In the genomic region with DNA sequence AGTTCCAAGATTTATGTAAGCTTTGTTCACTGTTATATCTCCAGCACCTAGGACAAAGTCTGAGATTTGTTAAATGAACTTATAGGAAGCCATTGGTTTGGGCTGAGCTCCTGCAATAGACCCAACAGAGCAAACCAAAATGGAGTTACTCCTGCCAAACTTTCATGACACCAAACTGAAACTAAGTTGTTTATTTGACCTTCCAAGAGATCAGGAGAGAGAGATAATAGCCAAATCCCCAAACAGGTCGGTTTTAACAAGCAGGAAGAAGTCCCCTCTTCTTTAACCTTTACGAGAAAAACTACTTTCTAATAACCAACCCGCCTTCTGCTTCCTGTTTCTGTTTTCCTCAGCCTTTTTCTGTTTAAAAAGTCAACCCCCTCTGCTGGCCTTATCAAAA, we compare ENCODE assay signal across 12 cellular contexts. TPM values are rescaled to one million over a fixed set of nuclear protein-coding genes. Genes with fewer than 3 reads are reported as not detected.
DNase-seq lines count a peak whose midpoint lies in the region; ATAC-seq, FAIRE-seq and TF ChIP-seq lines count a peak whose summit lies in the region.
"Had no signal": no experiment of that assay in that cellular context is flagged by ENCODE, and none has a peak within 500 bp of the region (broad histone marks: within the 10 kb centered on the region; RNA-seq: fewer than 3 reads in every experiment).

No MANE protein-coding gene starts in this region.

- H3K27ac ChIP-seq in muscle layer of duodenum (ENCODE audit: low read length): peak overlapping the region; percentile 30
- peak overlapping the region in 2 of 12 donors; percentile 11 to 78 for H3K27ac ChIP-seq in heart left ventricle

- intact Hi-C loops in heart left ventricle (cut with DNase I): no loop called here
- intact Hi-C loops in lower leg skin (cut with DNase I; ENCODE audit: low total_unique reads): no loop called here

- H3K27me3 Mint-ChIP-seq in T-helper 2 cell treated with Interferon-gamma antibody and Interleukin-4, amounts not matched to agents 5 μg/mL and 100 μg/mL, for 36 hours (ENCODE audit: low read depth): no peaks in the 10 kb centered on the region

- H3K4me3 ChIP-seq in muscle layer of duodenum (ENCODE audit: low read depth in 1 of 2, low read length in 2 of 2) (no peak overlapping the region), HAP-1 (no peak overlapping the region), heart left ventricle (no peak overlapping the region), lower leg skin (ENCODE audit: low read depth, poor library complexity, severe bottlenecking) (no peak overlapping the region)

- H3K9me3 Mint-ChIP-seq in T-helper 2 cell treated with Interferon-gamma antibody and Interleukin-4, amounts not matched to agents 5 μg/mL and 100 μg/mL, for 36 hours: no peaks in the 10 kb centered on the region

- peak overlapping the region; percentile 44 for H3K4me3 Mint-ChIP-seq in T-helper 2 cell treated with Interferon-gamma antibody and Interleukin-4, amounts not matched to agents 5 μg/mL and 100 μg/mL, for 36 hours

- H3K36me3 ChIP-seq in muscle layer of duodenum (ENCODE audit: control insufficient read depth in 1 of 2, insufficient read depth in 2 of 2, low read length in 2 of 2): no peaks in the 10 kb centered on the region
- H3K36me3 ChIP-seq in HAP-1 (replicated peaks): no peaks in the 10 kb centered on the region
- H3K36me3 ChIP-seq in heart left ventricle: no peaks in the 10 kb centered on the region

- H3K27me3 ChIP-seq in muscle layer of duodenum (ENCODE audit: low read depth, low read length) (no peaks in the 10 kb centered on the region), HAP-1 (ENCODE audit: low read depth) (no peaks in the 10 kb centered on the region), heart left ventricle (no peaks in the 10 kb centered on the region)

- in situ Hi-C loops in HAP-1 (cut with MboI; ENCODE audit: low sequenced_read_pairs): no loop called here

- TF ChIP-seq POLR2A in GM12892 (IDR thresholded peaks at IDR 0.05; ENCODE audit: low read depth, low read length) (no peak), heart left ventricle (IDR thresholded peaks at IDR 0.05) (no peak), lower leg skin (IDR thresholded peaks at IDR 0.05) (no peak)

- H3K4me1 Mint-ChIP-seq in T-helper 2 cell treated with Interferon-gamma antibody and Interleukin-4, amounts not matched to agents 5 μg/mL and 100 μg/mL, for 36 hours (ENCODE audit: low read depth): peaks cover 30% of the 10 kb centered on the region

- ATAC-seq in GM21447 (IDR thresholded peaks at IDR 0.05; ENCODE audit: unreplicated experiment) (peak; percentile 69), heart left ventricle (no peak), GM18519 (IDR thresholded peaks at IDR 0.05; ENCODE audit: low FRiP score, unreplicated experiment) (no peak)
- ATAC-seq: Panc1 had no signal

- H3K4me1 ChIP-seq in muscle layer of duodenum (ENCODE audit: control insufficient read depth in 1 of 2, insufficient read depth in 2 of 2, low read length in 2 of 2) (no peaks in the 10 kb centered on the region), HAP-1 (peaks cover 6% of the 10 kb centered on the region), heart left ventricle (peaks cover 0 to 23% (median 0%) of the 10 kb centered on the region in 12 donors)

- FAIRE-seq in GM12892 (lab: Jason Lieb, UNC): peak; percentile 42

- peak overlapping the region; percentile 94 for H3K27ac Mint-ChIP-seq in T-helper 2 cell treated with Interferon-gamma antibody and Interleukin-4, amounts not matched to agents 5 μg/mL and 100 μg/mL, for 36 hours

- H3K9me3 ChIP-seq in muscle layer of duodenum (ENCODE audit: control insufficient read depth in 1 of 2, low read length in 2 of 2) (no peaks in the 10 kb centered on the region), HAP-1 (no peaks in the 10 kb centered on the region), heart left ventricle (no peaks in the 10 kb centered on the region)

- TF ChIP-seq CTCF in heart left ventricle (IDR thresholded peaks at IDR 0.05) (no peak), lower leg skin (IDR thresholded peaks at IDR 0.05) (no peak)

- H3K36me3 Mint-ChIP-seq in T-helper 2 cell treated with Interferon-gamma antibody and Interleukin-4, amounts not matched to agents 5 μg/mL and 100 μg/mL, for 36 hours (ENCODE audit: low read depth): peaks cover 4% of the 10 kb centered on the region

- WGBS in heart left ventricle, 4 donors: 40 to 49% (median 47%) methylated on average over 3 of the region's 3 CpGs
- 66 to 67% methylated on average over 3 of the region's 3 CpGs for WGBS in lower leg skin, 2 donors

- DNase-seq in GM12892 (ENCODE audit: insufficient read length) (no peak), HAP-1 (ENCODE audit: low spot score in 2 of 2) (no peak), heart left ventricle (no peak), lower leg skin (ENCODE audit: low spot score in 2 of 2) (no peak)
- no peak for DNase-seq in T-helper 2 cell treated with Interferon-gamma antibody and Interleukin-4, amounts not matched to agents 5 μg/mL and 100 μg/mL, for 36 hours (ENCODE audit: low spot score)
- DNase-seq: effector CD4-positive, alpha-beta T cell; retina had no signal

RNA-seq across cellular contexts. Expression of gene ATP12A, which starts 54.9 kb away (rescaled TPM):
- not detected for polyA plus RNA-seq in GM12892 (2012; ENCODE audit: missing spikeins)
- total RNA-seq in heart left ventricle (not detected), lower leg skin (10 to 100 TPM in 1 of 4 donors, 1 to 10 TPM in 2, under 1 TPM in 1; 0.27 to 40.0 (median 5.3) TPM)
- not detected for polyA plus RNA-seq in heart left ventricle
- total RNA-seq: M059J had no signal
